ENCODE assay signal across 28 cellular contexts in genomic region chrX:100085851-100086250, GRCh38.
"Had no signal": no experiment of that assay in that cellular context is flagged by ENCODE, and none has a peak within 500 bp of the region (broad histone marks: within the 10 kb centered on the region; RNA-seq: fewer than 3 reads in every experiment).

No MANE protein-coding gene starts in this region.

- H3K27me3 Mint-ChIP-seq: activated CD4-positive, alpha-beta T cell treated with anti-CD3 and anti-CD28 coated beads for 36 hours; activated naive CD8-positive, alpha-beta T cell; naive thymus-derived CD4-positive, alpha-beta T cell; T-cell had no signal

- H3K4me3 Mint-ChIP-seq: activated CD4-positive, alpha-beta T cell treated with anti-CD3 and anti-CD28 coated beads for 36 hours; activated naive CD8-positive, alpha-beta T cell; activated T-cell treated with anti-CD3 and anti-CD28 coated beads, Interleukin-2, amount 50 U/mL, for 72 hours; immature natural killer cell; mesothelial cell of epicardium; naive thymus-derived CD4-positive, alpha-beta T cell; T-cell had no signal

- H3K36me3 Mint-ChIP-seq: activated naive CD8-positive, alpha-beta T cell; immature natural killer cell; mesothelial cell of epicardium; naive thymus-derived CD4-positive, alpha-beta T cell; T-cell had no signal

- H3K4me1 Mint-ChIP-seq: activated CD4-positive, alpha-beta T cell treated with anti-CD3 and anti-CD28 coated beads for 36 hours; immature natural killer cell; mesothelial cell of epicardium; naive thymus-derived CD4-positive, alpha-beta T cell; T-cell had no signal

- H3K27ac Mint-ChIP-seq: activated CD4-positive, alpha-beta T cell treated with anti-CD3 and anti-CD28 coated beads for 36 hours; activated naive CD8-positive, alpha-beta T cell; activated T-cell treated with anti-CD3 and anti-CD28 coated beads, Interleukin-2, amount 50 U/mL, for 72 hours; immature natural killer cell; mesothelial cell of epicardium; naive thymus-derived CD4-positive, alpha-beta T cell; T-cell had no signal

- H3K36me3 ChIP-seq: heart left ventricle, pancreas, prostate gland, right atrium auricular region, transverse colon had no signal

- H3K9me3 Mint-ChIP-seq: activated T-cell treated with anti-CD3 and anti-CD28 coated beads, Interleukin-2, amount 50 U/mL, for 72 hours had no signal

- ATAC-seq: activated CD4-positive, alpha-beta T cell treated with anti-CD3 and anti-CD28 coated beads for 36 hours; activated T-cell treated with anti-CD3 and anti-CD28 coated beads, Interleukin-2, amount 50 U/mL, for 72 hours; body of pancreas; heart left ventricle; left colon; naive thymus-derived CD4-positive, alpha-beta T cell; pancreas; T-cell had no signal

- H3K27ac ChIP-seq: body of pancreas, coronary artery, dorsolateral prefrontal cortex, heart left ventricle, pancreas, prostate gland, right atrium auricular region, testis, transverse colon had no signal

- H3K9me3 ChIP-seq: body of pancreas, pancreas, prostate gland, right atrium auricular region, testis, transverse colon had no signal

- H3K4me1 ChIP-seq: body of pancreas, heart left ventricle, pancreas, prostate gland, right atrium auricular region, testis, transverse colon had no signal

- DNase-seq: activated CD4-positive, alpha-beta T cell treated with anti-CD3 and anti-CD28 coated beads for 36 hours; activated CD4-positive, CD25-positive, alpha-beta regulatory T cell; activated naive CD4-positive, alpha-beta T cell treated with Interleukin-2 at 50 U/mL for 16 hours; activated T-cell treated with anti-CD3 and anti-CD28 coated beads for 4 hours; activated T-cell treated with anti-CD3 and anti-CD28 coated beads, Interleukin-2, amount 50 U/mL, for 72 hours; anterior cingulate cortex; body of pancreas; dorsolateral prefrontal cortex; effector memory CD4-positive, alpha-beta T cell; heart left ventricle; hypothalamus; immature natural killer cell; kidney; left colon; naive thymus-derived CD4-positive, alpha-beta T cell; nucleus accumbens; pancreas; stimulated activated CD4-positive, alpha-beta T cell treated with anti-CD3 and anti-CD28 coated beads, Interleukin-15, amount 100 ng/mL, for 24 hours; stimulated activated CD4-positive, alpha-beta T cell treated with anti-CD3 and anti-CD28 coated beads, Interleukin-2, amount 100 ng/mL, for 24 hours; stimulated activated naive CD4-positive, alpha-beta T cell; T-cell; testis; transverse colon had no signal

- H3K4me3 ChIP-seq: body of pancreas, coronary artery, dorsolateral prefrontal cortex, heart left ventricle, pancreas, prostate gland, right atrium auricular region, testis, transverse colon had no signal

- H3K27me3 ChIP-seq: body of pancreas, heart left ventricle, right atrium auricular region, testis, transverse colon had no signal
